ENCODE assay signal across 12 cellular contexts in genomic region chr22:27258773-27259172, GRCh38.
"Had no signal": no experiment of that assay in that cellular context is flagged by ENCODE, and none has a peak within 500 bp of the region (broad histone marks: within the 10 kb centered on the region; RNA-seq: fewer than 3 reads in every experiment).

No MANE protein-coding gene starts in this region.

- H3K4me3 Mint-ChIP-seq: activated CD4-positive, alpha-beta T cell treated with anti-CD3 and anti-CD28 coated beads, Interleukin-2, amount 10 ng/mL, durations not matched to agents 24 days and 14 days; activated naive CD4-positive, alpha-beta T cell treated with anti-CD3 and anti-CD28 coated beads, Interleukin-2, amount 50 U/mL, for 24 hours; neural crest cell had no signal

- H3K4me1 ChIP-seq: tibial artery, vagina had no signal

- H3K27me3 Mint-ChIP-seq: activated CD4-positive, alpha-beta T cell treated with anti-CD3 and anti-CD28 coated beads, Interleukin-2, amount 10 ng/mL, durations not matched to agents 24 days and 14 days had no signal

- H3K27me3 ChIP-seq: vagina had no signal

- H3K27ac ChIP-seq: tibial artery, vagina had no signal

- H3K27ac Mint-ChIP-seq: activated CD4-positive, alpha-beta T cell treated with anti-CD3 and anti-CD28 coated beads, Interleukin-2, amount 10 ng/mL, durations not matched to agents 24 days and 14 days; activated naive CD4-positive, alpha-beta T cell treated with anti-CD3 and anti-CD28 coated beads, Interleukin-2, amount 50 U/mL, for 24 hours had no signal

- H3K4me1 Mint-ChIP-seq: activated CD4-positive, alpha-beta T cell treated with anti-CD3 and anti-CD28 coated beads, Interleukin-2, amount 10 ng/mL, durations not matched to agents 24 days and 14 days; activated naive CD4-positive, alpha-beta T cell treated with anti-CD3 and anti-CD28 coated beads, Interleukin-2, amount 50 U/mL, for 24 hours had no signal

- ATAC-seq: left ventricle myocardium superior had no signal

- H3K4me3 ChIP-seq: tibial artery, vagina had no signal

- DNase-seq: activated CD4-positive, alpha-beta T cell treated with anti-CD3 and anti-CD28 coated beads, Interleukin-2, amount 10 ng/mL, durations not matched to agents 24 days and 14 days; cerebellar nuclear complex; dermis blood vessel endothelial cell; erythroblast; kidney; left ventricle myocardium superior; mesendoderm; T1000; tibial artery had no signal

- H3K36me3 ChIP-seq: tibial artery, vagina had no signal
